1 cellular context compared by ENCODE assay signal in genomic region chr2:74147729-74148456, GRCh38.
TF ChIP-seq lines count a peak whose summit lies in the region.

BOLA3 (minus strand) TSS chr2:74147912; CDS start chr2:74147874, 38 bp downstream.

TF ChIP-seq in K562, 482 proteins besides CTCF, POLR2A, EP300 and RAD21 (continued from another document and continues in another):
- 0 out of 2 replicates have a peak, but pooled peaks have one; percentile 42 for TF ChIP-seq ZNF583 (CRISPR knock-in tag; IDR thresholded peaks at IDR 0.05)
- TF ChIP-seq ZNF75A (CRISPR knock-in tag; IDR thresholded peaks at IDR 0.05) = no peak
- 0 out of 2 replicates have a peak, but pooled peaks have one; percentile 11 for TF ChIP-seq NFIC (IDR thresholded peaks at IDR 0.05)
- no peak for TF ChIP-seq TARDBP (IDR thresholded peaks at IDR 0.05)
- TF ChIP-seq FOXP4 (CRISPR knock-in tag; IDR thresholded peaks at IDR 0.05; ENCODE audit: borderline replicate concordance) = no peak
- no peak for TF ChIP-seq ETV6 (IDR thresholded peaks at IDR 0.05; ENCODE audit: borderline replicate concordance in 1 of 2, low read depth in 2 of 2, low read length in 1 of 2)
- no peak for TF ChIP-seq ETV6 (CRISPR knock-in tag; IDR thresholded peaks at IDR 0.05; ENCODE audit: borderline replicate concordance)
- TF ChIP-seq ZNF121 (CRISPR knock-in tag; conservative IDR thresholded peaks at IDR 0.05) = no peak
- no peak for TF ChIP-seq ZBTB49 (CRISPR knock-in tag; IDR thresholded peaks at IDR 0.05; ENCODE audit: borderline replicate concordance)
- TF ChIP-seq ZNF3 (CRISPR knock-in tag; IDR thresholded peaks at IDR 0.05) = no peak
- no peak for TF ChIP-seq TCFL5 (CRISPR knock-in tag; conservative IDR thresholded peaks at IDR 0.05)
- TF ChIP-seq CHD4 (IDR thresholded peaks at IDR 0.05; ENCODE audit: insufficient read depth, insufficient replicate concordance, low read depth, low read length, poor library complexity, severe bottlenecking) = no peak
- no peak for TF ChIP-seq KAT2B (IDR thresholded peaks at IDR 0.05; ENCODE audit: low read depth, low read length)
- no peak for TF ChIP-seq FOXP1 (CRISPR knock-in tag; IDR thresholded peaks at IDR 0.05)
- TF ChIP-seq ATF7 (IDR thresholded peaks at IDR 0.05) = peak; percentile 70
- TF ChIP-seq PCBP1 (IDR thresholded peaks at IDR 0.05; ENCODE audit: low read depth, low read length, poor library complexity, severe bottlenecking) = no peak
- TF ChIP-seq NR1H2 (CRISPR knock-in tag; IDR thresholded peaks at IDR 0.05) = no peak
- TF ChIP-seq GABPB2 (CRISPR knock-in tag; conservative IDR thresholded peaks at IDR 0.05) = no peak
- TF ChIP-seq SMAD4 (CRISPR knock-in tag; conservative IDR thresholded peaks at IDR 0.05) = peak; percentile 78
- TF ChIP-seq RFX5 (IDR thresholded peaks at IDR 0.05; ENCODE audit: low read depth, low read length) = no peak
- TF ChIP-seq THRAP3 (IDR thresholded peaks at IDR 0.05; ENCODE audit: borderline replicate concordance) = no peak
- no peak for TF ChIP-seq ZNF449 (CRISPR knock-in tag; IDR thresholded peaks at IDR 0.05)
- no peak for TF ChIP-seq XRCC3 (IDR thresholded peaks at IDR 0.05)
- 0 out of 2 replicates have a peak, but pooled peaks have one; percentile 5 for TF ChIP-seq TEAD4 (IDR thresholded peaks at IDR 0.05; ENCODE audit: low read length)
- TF ChIP-seq TEAD4 (CRISPR knock-in tag; IDR thresholded peaks at IDR 0.05; ENCODE audit: borderline replicate concordance) = no peak
- TF ChIP-seq ZC3H4 (CRISPR knock-in tag; IDR thresholded peaks at IDR 0.05; ENCODE audit: borderline replicate concordance) = no peak
- TF ChIP-seq ZNF174 (CRISPR knock-in tag; IDR thresholded peaks at IDR 0.05) = no peak
- TF ChIP-seq ZBTB12 (CRISPR knock-in tag; IDR thresholded peaks at IDR 0.05) = no peak
- peak; percentile 43 for TF ChIP-seq TAF9B (IDR thresholded peaks at IDR 0.05; ENCODE audit: partially characterized antibody)
- no peak for TF ChIP-seq ZSCAN32 (CRISPR knock-in tag; IDR thresholded peaks at IDR 0.05)
- TF ChIP-seq CBX3 (IDR thresholded peaks at IDR 0.05; ENCODE audit: borderline replicate concordance in 1 of 2, low read length in 2 of 2) = no peak
- TF ChIP-seq ZNF280B (CRISPR knock-in tag; IDR thresholded peaks at IDR 0.05) = no peak
- TF ChIP-seq ZBTB26 (CRISPR knock-in tag; IDR thresholded peaks at IDR 0.05) = no peak
- TF ChIP-seq NR4A1 (CRISPR knock-in tag; IDR thresholded peaks at IDR 0.05) = no peak
- no peak for TF ChIP-seq NR4A1 (tag; IDR thresholded peaks at IDR 0.05)
- no peak for TF ChIP-seq NR0B1 (IDR thresholded peaks at IDR 0.05; ENCODE audit: partially characterized antibody)
- no peak for TF ChIP-seq RHOXF2B (CRISPR knock-in tag; conservative IDR thresholded peaks at IDR 0.05)
- peak; percentile 48 for TF ChIP-seq TFAP4 (CRISPR knock-in tag; IDR thresholded peaks at IDR 0.05; ENCODE audit: borderline replicate concordance)
- TF ChIP-seq ELK1 (CRISPR knock-in tag; IDR thresholded peaks at IDR 0.05) = no peak
- TF ChIP-seq ZNF274 (IDR thresholded peaks at IDR 0.05; ENCODE audit: borderline replicate concordance, low read depth, low read length) = no peak
- TF ChIP-seq IFI16 (CRISPR knock-in tag; IDR thresholded peaks at IDR 0.05) = no peak
- no peak for TF ChIP-seq ZNF224 (CRISPR knock-in tag; IDR thresholded peaks at IDR 0.05)
- no peak for TF ChIP-seq NR2F6 (CRISPR knock-in tag; IDR thresholded peaks at IDR 0.05)
- peak; percentile 81 to 97; a peak in 3 of 4 replicates for TF ChIP-seq NONO (IDR thresholded peaks at IDR 0.05; ENCODE audit: low read depth in 2 of 2, low read length in 1 of 2)
- TF ChIP-seq ZNF644 (tag; IDR thresholded peaks at IDR 0.05; ENCODE audit: low read depth) = no peak
- TF ChIP-seq CEBPZ (IDR thresholded peaks at IDR 0.05; ENCODE audit: borderline replicate concordance, low read depth, low read length) = no peak
- TF ChIP-seq ZNF408 (CRISPR knock-in tag; IDR thresholded peaks at IDR 0.05; ENCODE audit: low read depth) = no peak
- no peak for TF ChIP-seq MTF1 (CRISPR knock-in tag; IDR thresholded peaks at IDR 0.05; ENCODE audit: borderline replicate concordance)
- TF ChIP-seq BCL6 (CRISPR knock-in tag; IDR thresholded peaks at IDR 0.05) = no peak
- peak; percentile 28 for TF ChIP-seq POLR2B (IDR thresholded peaks at IDR 0.05; ENCODE audit: low read depth, partially characterized antibody)
- no peak for TF ChIP-seq IRF2 (CRISPR knock-in tag; IDR thresholded peaks at IDR 0.05)
- no peak for TF ChIP-seq ZNF444 (CRISPR knock-in tag; IDR thresholded peaks at IDR 0.05)
- no peak for TF ChIP-seq GATA2 (CRISPR knock-in tag; IDR thresholded peaks at IDR 0.05)
- no peak for TF ChIP-seq STAG1 (CRISPR knock-in tag; IDR thresholded peaks at IDR 0.05; ENCODE audit: borderline replicate concordance)
- no peak; the same call in 1 of the 2 replicates for TF ChIP-seq ERF (CRISPR knock-in tag; IDR thresholded peaks at IDR 0.05)
- no peak for TF ChIP-seq SRSF3 (IDR thresholded peaks at IDR 0.05; ENCODE audit: insufficient read depth, low read length)
- no peak for TF ChIP-seq ETV1 (tag; conservative IDR thresholded peaks at IDR 0.05; ENCODE audit: low read depth)
- peak; percentile 97 for TF ChIP-seq POLR2G (IDR thresholded peaks at IDR 0.05; ENCODE audit: low read depth, low read length)
